Comparison of ENCODE assay signal across 8 cellular contexts in genomic region chr20:32789896-32790750, GRCh38.
DNase-seq lines count a peak whose midpoint lies in the region; ATAC-seq lines count a peak whose summit lies in the region.

No MANE protein-coding gene starts in this region.

- H3K27ac ChIP-seq in caudate nucleus (ENCODE audit: low read depth, low read length) = no peak overlapping the region

- peak; percentile 44 for DNase-seq in DMS53 treated with DMSO at 0.1 percent for 48 hours (lab: John Stamatoyannopoulos, UW; ENCODE audit: unreplicated experiment)
- DNase-seq in NCI-H2196 (lab: John Stamatoyannopoulos, UW; ENCODE audit: unreplicated experiment) = peak; percentile 79
- DNase-seq in activated CD4-positive, CD25-positive, alpha-beta regulatory T cell (lab: John Stamatoyannopoulos, UW) = peak; percentile 39 to 59 (median 48)
- DNase-seq in caudate nucleus (lab: John Stamatoyannopoulos, UW) = peak in 60 of 61 donors; percentile 11 to 86 (median 56)
- DNase-seq in kidney tubule cell (ENCODE audit: low spot score) = peak; percentile 65
- DNase-seq in stimulated activated CD4-positive, alpha-beta T cell treated with anti-CD3 and anti-CD28 coated beads, Interleukin-2, amount 100 ng/mL, for 4 hours (ENCODE audit: low read depth) = peak; percentile 55

- ATAC-seq in HG02610 (IDR thresholded peaks at IDR 0.05; ENCODE audit: unreplicated experiment) = peak; percentile 45
- ATAC-seq in GM19395 (IDR thresholded peaks at IDR 0.05; ENCODE audit: unreplicated experiment) = no peak
